ENCODE assay signal across 8 cellular contexts in the genomic region with DNA sequence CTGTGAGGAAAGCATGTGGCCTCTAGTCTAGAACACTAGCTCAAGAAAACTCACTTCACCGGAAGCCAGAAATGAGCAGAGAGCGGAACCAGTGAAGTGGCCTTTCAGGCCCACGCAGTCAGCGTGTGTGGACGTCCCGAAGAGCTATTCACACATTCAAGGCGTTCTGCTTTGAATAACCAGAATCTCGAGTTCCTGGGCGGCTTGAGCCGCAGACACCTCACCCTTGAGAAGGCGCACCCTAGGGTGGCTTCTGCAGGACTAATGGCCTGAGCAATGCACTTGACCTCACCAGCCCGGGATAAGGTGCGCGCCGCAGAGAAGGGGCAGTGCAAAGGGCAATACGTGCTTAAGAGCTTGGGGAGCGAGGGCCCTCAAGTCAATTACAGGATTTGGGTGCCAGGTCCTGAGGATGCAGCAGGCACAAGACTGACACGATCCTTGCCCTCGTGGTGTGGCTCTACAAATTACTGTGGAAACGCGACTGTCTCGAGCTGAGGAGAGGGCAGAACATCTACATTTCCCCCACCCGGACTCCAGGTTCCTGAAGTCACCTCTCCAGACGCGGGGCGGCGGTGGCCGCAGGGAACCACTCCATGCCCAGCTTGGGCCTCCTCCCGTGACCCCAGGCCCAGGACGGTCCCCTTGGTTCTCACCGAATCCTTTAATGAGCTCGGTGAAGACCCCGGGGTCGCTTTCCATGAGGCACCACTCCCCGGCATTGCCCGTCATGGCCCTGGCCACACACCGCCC. TPM values are rescaled to one million over a fixed set of nuclear protein-coding genes. Genes with fewer than 3 reads are reported as not detected.
DNase-seq lines count a peak whose midpoint lies in the region; ATAC-seq and TF ChIP-seq lines count a peak whose summit lies in the region.

No MANE protein-coding gene starts in this region.

- intact Hi-C loops in mucosa of descending colon (cut with DNase I, micrococcal nuclease): no loop called here

- no peak for TF ChIP-seq CTCF in mucosa of descending colon (IDR thresholded peaks at IDR 0.05)

- no peaks in the 10 kb centered on the region for H3K9me3 ChIP-seq in mucosa of descending colon

- DNase-seq in A172 (ENCODE audit: low spot score): peak; percentile 44
- DNase-seq in NCI-H446 treated with DMSO at 0.1 percent for 48 hours (lab: John Stamatoyannopoulos, UW): peak; percentile 19
- peak; percentile 25 for DNase-seq in activated CD4-positive, alpha-beta T cell treated with anti-CD3 and anti-CD28 coated beads, Interleukin-2, amount 50 U/mL, for 1 hour
- peak; percentile 28 for DNase-seq in effector CD4-positive, alpha-beta T cell
- peak; percentile 58 to 71 (median 66) for DNase-seq in mucosa of descending colon
- DNase-seq in stimulated activated CD8-positive, alpha-beta memory T cell treated with anti-CD3 and anti-CD28 coated beads, Interleukin-7, amount 100 ng/mL, for 4 hours (ENCODE audit: low read depth in 2 of 2): peak; percentile 49 to 55

- peak; percentile 35 for ATAC-seq in GM18505 (IDR thresholded peaks at IDR 0.05; ENCODE audit: unreplicated experiment)
- ATAC-seq in HG02943 (IDR thresholded peaks at IDR 0.05; ENCODE audit: low read depth, unreplicated experiment): peak; percentile 43
- ATAC-seq in mucosa of descending colon: peak; percentile 39

- H3K36me3 ChIP-seq in mucosa of descending colon (ENCODE audit: low read depth): no peaks in the 10 kb centered on the region

- TF ChIP-seq POLR2A in GM18505 (IDR thresholded peaks at IDR 0.05; ENCODE audit: borderline replicate concordance, extremely low read depth, insufficient read depth, insufficient read length): peak; percentile 82

- H3K4me3 ChIP-seq in mucosa of descending colon: peak overlapping the region; percentile 71

- peaks cover 19% of the 10 kb centered on the region for H3K4me1 ChIP-seq in mucosa of descending colon (ENCODE audit: low read depth)

RNA-seq across cellular contexts. Expression of a gene that starts 0.5 kb away (rescaled TPM):
- 49.3 and 53.8 TPM in 2 replicates for total RNA-seq in A172 (2014; rRNA removed; shearing (Covaris generic))
- total RNA-seq in mucosa of descending colon: 10 to 100 TPM; 28.7 to 32.7 (median 29.1) TPM

RNA-seq across cellular contexts. Expression of a gene that starts 0.7 kb away (rescaled TPM):
- 121 and 130 TPM in 2 replicates for total RNA-seq in A172 (2014; rRNA removed; shearing (Covaris generic))
- total RNA-seq in mucosa of descending colon: 10 to 100 TPM; 34.1 to 90.8 (median 43.6) TPM

RNA-seq across cellular contexts. Expression of a gene that starts 46.5 kb away (rescaled TPM):
- 58.7 and 63.9 TPM in 2 replicates for total RNA-seq in A172 (2014; rRNA removed; shearing (Covaris generic))
- 10 to 100 TPM; 15.2 to 28.8 (median 23.6) TPM for total RNA-seq in mucosa of descending colon

Comparison
In these comparisons a context has a peak if more than half of its experiments do, and no peak if none do; other contexts are left out.
1. Peak in every context shown above with its lines: DNase-seq, ATAC-seq and H3K4me3 ChIP-seq.